In the genomic region with DNA sequence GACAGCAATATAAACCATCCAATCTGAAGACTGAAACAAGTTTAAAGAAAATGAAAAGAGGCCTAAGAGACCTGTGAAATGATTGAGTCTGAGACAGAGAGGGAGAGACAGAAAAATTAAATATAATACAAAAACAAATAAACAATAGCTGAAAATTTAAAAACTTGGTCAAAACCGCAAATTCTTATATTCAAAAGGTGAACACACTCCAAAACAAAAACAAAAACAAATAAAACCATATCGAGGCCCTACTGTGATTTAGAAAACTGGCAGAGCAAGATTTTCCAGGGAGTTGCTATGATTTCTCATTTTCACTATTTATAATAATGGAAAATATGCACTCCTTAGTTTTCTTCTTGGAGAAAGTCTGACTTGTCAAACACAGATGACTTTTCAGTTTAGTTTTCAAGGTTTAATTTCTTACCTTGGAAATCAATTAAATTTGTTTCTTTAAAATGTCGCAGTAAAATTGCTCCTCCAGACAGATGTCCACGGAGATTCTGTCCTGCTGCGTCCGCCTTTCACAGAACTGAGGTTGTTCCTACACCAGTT, we compare ENCODE assay signal across 8 cellular contexts.
DNase-seq lines count a peak whose midpoint lies in the region; ATAC-seq and TF ChIP-seq lines count a peak whose summit lies in the region.

No MANE protein-coding gene starts in this region.

- CTCF ChIA-PET in Caco-2 (lab: Charles Lee) = no interaction called here
- CTCF ChIA-PET in OCI-LY7 (lab: Charles Lee; ENCODE audit: unreplicated experiment) = no interaction called here

- DNase-seq in Caco-2 (no peak), OCI-LY7 (ENCODE audit: low spot score) (no peak), epithelial cell of prostate (ENCODE audit: low read depth, low spot score) (no peak), ovary (no peak), NCI-H2227 treated with DMSO at 0.1 percent for 48 hours (lab: John Stamatoyannopoulos, UW) (no peak), omental fat pad (ENCODE audit: low spot score) (no peak), SHP77 (lab: John Stamatoyannopoulos, UW) (no peak), A172 (ENCODE audit: low spot score) (no peak)

- H4K20me1 ChIP-seq in OCI-LY7 (ENCODE audit: insufficient read depth, low read length) = peaks cover 12% of the 10 kb centered on the region

- peak overlapping the region; percentile 69 for H3K4me2 ChIP-seq in OCI-LY7 (ENCODE audit: low read length)

- TF ChIP-seq CTCF in Caco-2 (IDR thresholded peaks at IDR 0.05; ENCODE audit: insufficient read depth in 1 of 2, low read depth in 1 of 2, low read length in 1 of 2, severe bottlenecking in 1 of 2, unreplicated experiment in 1 of 2) (no peak), OCI-LY7 (conservative IDR thresholded peaks at IDR 0.05; ENCODE audit: low read length) (no peak), ovary (IDR thresholded peaks at IDR 0.05) (no peak), omental fat pad (IDR thresholded peaks at IDR 0.05) (no peak)

- peaks cover 79% of the 10 kb centered on the region for H3K79me2 ChIP-seq in OCI-LY7 (ENCODE audit: insufficient read depth, low read depth, low read length)

- no peaks in the 10 kb centered on the region for H3K9me3 ChIP-seq in Caco-2
- peaks cover 12% of the 10 kb centered on the region; the same call in 1 of the 2 replicates for H3K9me3 ChIP-seq in OCI-LY7 (ENCODE audit: low read length)
- no peaks in the 10 kb centered on the region for H3K9me3 ChIP-seq in ovary

- H3K27ac Mint-ChIP-seq in Caco-2 (ENCODE audit: unreplicated experiment) = peak overlapping the region; percentile 69

- H3K9me3 Mint-ChIP-seq in Caco-2 (ENCODE audit: unreplicated experiment) = no peaks in the 10 kb centered on the region

- H2AFZ ChIP-seq in OCI-LY7 (ENCODE audit: low read length) = peak overlapping the region; percentile 89; the same call in 1 of the 2 replicates

- no peaks in the 10 kb centered on the region for H3K36me3 Mint-ChIP-seq in Caco-2 (ENCODE audit: insufficient read depth, unreplicated experiment)

- no peak for TF ChIP-seq EP300 in ovary (IDR thresholded peaks at IDR 0.05)

- peak overlapping the region; percentile 82 for H3K4me3 Mint-ChIP-seq in Caco-2 (ENCODE audit: unreplicated experiment)

- TF ChIP-seq POLR2A in ovary (IDR thresholded peaks at IDR 0.05) = no peak

- H3K4me1 ChIP-seq in Caco-2 (no peaks in the 10 kb centered on the region), OCI-LY7 (ENCODE audit: insufficient read depth, low read length, poor library complexity, severe bottlenecking) (peaks cover 12% of the 10 kb centered on the region), ovary (ENCODE audit: insufficient read depth) (peaks cover 6% of the 10 kb centered on the region)

- H3K36me3 ChIP-seq in Caco-2 (ENCODE audit: control insufficient read depth, insufficient read depth, low read length) = no peaks in the 10 kb centered on the region
- H3K36me3 ChIP-seq in OCI-LY7 (ENCODE audit: insufficient read depth, low read length) = peaks cover 52% of the 10 kb centered on the region
- no peaks in the 10 kb centered on the region for H3K36me3 ChIP-seq in ovary

- ATAC-seq in omental fat pad (ENCODE audit: low FRiP score) = no peak

- H3K27ac ChIP-seq in OCI-LY7 (ENCODE audit: low read depth, low read length, poor library complexity, severe bottlenecking) (peak overlapping the region; percentile 82), epithelial cell of prostate (peak overlapping the region; percentile 92), ovary (peak overlapping the region in 1 of 2 donors; percentile 89)

- H3K27me3 ChIP-seq in Caco-2 (replicated peaks; ENCODE audit: control insufficient read depth, insufficient read depth, low read length) = no peaks in the 10 kb centered on the region
- H3K27me3 ChIP-seq in ovary = no peaks in the 10 kb centered on the region

- no peaks in the 10 kb centered on the region for H3K27me3 Mint-ChIP-seq in Caco-2 (ENCODE audit: insufficient read depth, unreplicated experiment)

- no peaks in the 10 kb centered on the region for H3K9me2 ChIP-seq in OCI-LY7 (ENCODE audit: insufficient read depth, low read length)

- POLR2A ChIA-PET in Caco-2 (lab: Charles Lee) (no interaction called here), OCI-LY7 (lab: Charles Lee) (interaction anchor here (0.6 to 2.9 kb wide), 4 partner anchors 10 to 1416 kb away, joined by 3 to 12 read pairs (median 4); no protein-coding TSS in a partner anchor)

- intact Hi-C loops in Caco-2 (cut with micrococcal nuclease; ENCODE audit: unreplicated experiment) = loop anchor here (1.0 kb wide), 1 partner anchor 17 kb away; no protein-coding TSS in a partner anchor
- intact Hi-C loops in OCI-LY7 (cut with micrococcal nuclease; ENCODE audit: unreplicated experiment) = no loop called here
- intact Hi-C loops in ovary (cut with DNase I) = no loop called here

- 7 to 12% (median 7%) methylated on average over 6 of the region's 6 CpGs for WGBS in ovary, 3 donors

- H3K4me3 ChIP-seq in Caco-2 (ENCODE audit: low read depth, low read length) = peak overlapping the region; percentile 73
- peak overlapping the region; percentile 84 for H3K4me3 ChIP-seq in OCI-LY7 (ENCODE audit: low read depth, low read length, poor library complexity, severe bottlenecking)
- peak overlapping the region; percentile 72 for H3K4me3 ChIP-seq in ovary

- H3K4me1 Mint-ChIP-seq in Caco-2 (ENCODE audit: low read depth, unreplicated experiment) = peaks cover 6% of the 10 kb centered on the region

- BruUV-seq in Caco-2 (replicated peaks; lab: Mats Ljungman, UMichigan) (no TSS peak), OCI-LY7 (replicated peaks; lab: Mats Ljungman, UMichigan) (no TSS peak)
